10 cellular contexts compared by ENCODE assay signal in the genomic region with DNA sequence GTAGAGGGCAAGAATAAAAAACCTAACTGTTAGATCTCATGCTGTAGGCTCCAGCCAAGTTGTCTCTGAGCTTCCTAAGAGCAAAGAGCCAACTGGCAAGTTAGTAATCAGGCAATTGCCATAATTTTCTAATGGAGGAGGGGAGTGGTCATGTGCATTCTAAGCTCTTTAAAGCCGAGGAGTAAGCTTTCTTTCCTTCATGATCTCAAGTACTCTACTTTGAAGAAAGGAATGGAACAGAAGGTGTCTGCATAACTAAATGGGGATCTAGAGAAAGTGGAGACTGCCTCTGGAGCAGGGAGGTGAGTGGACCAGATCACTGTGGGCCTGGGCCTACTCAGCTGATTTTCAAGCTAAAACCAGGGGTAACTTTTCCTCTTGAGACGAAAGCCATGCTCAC. TPM values are rescaled to one million over a fixed set of nuclear protein-coding genes. Genes with fewer than 3 reads are reported as not detected.
DNase-seq lines count a peak whose midpoint lies in the region; ATAC-seq and TF ChIP-seq lines count a peak whose summit lies in the region.
"Had no signal": no experiment of that assay in that cellular context is flagged by ENCODE, and none has a peak within 500 bp of the region (broad histone marks: within the 10 kb centered on the region; RNA-seq: fewer than 3 reads in every experiment).

No MANE protein-coding gene starts in this region.

- ATAC-seq in heart left ventricle (no peak), right cardiac atrium (no peak), HG02610 (IDR thresholded peaks at IDR 0.05; ENCODE audit: unreplicated experiment) (no peak)

- H3K4me1 ChIP-seq in heart left ventricle (peaks cover 0 to 42% (median 20%) of the 10 kb centered on the region in 12 donors), right cardiac atrium (ENCODE audit: control insufficient read depth, insufficient read depth, low read length) (no peaks in the 10 kb centered on the region), urinary bladder (ENCODE audit: insufficient read depth) (no peaks in the 10 kb centered on the region)

- TF ChIP-seq CTCF in heart left ventricle (IDR thresholded peaks at IDR 0.05) (no peak), WERI-Rb-1 (IDR thresholded peaks at IDR 0.05; ENCODE audit: low read depth, low read length) (no peak), fibroblast of the aortic adventitia (IDR thresholded peaks at IDR 0.05; ENCODE audit: insufficient read depth, low read length) (no peak)

- H3K4me3 ChIP-seq in heart left ventricle, result no peak overlapping the region
- no peak overlapping the region for H3K4me3 ChIP-seq in right cardiac atrium (ENCODE audit: low read length)
- H3K4me3 ChIP-seq in WERI-Rb-1 (ENCODE audit: low read depth, low read length), result no peak overlapping the region
- no peak overlapping the region for H3K4me3 ChIP-seq in fibroblast of the aortic adventitia (ENCODE audit: low read depth, low read length)
- H3K4me3 ChIP-seq in urinary bladder (ENCODE audit: low read depth, low read length), result no peak overlapping the region
- H3K4me3 ChIP-seq: BLaER1 treated with 17β-estradiol and CSF1 and Interleukin-3, amounts not matched to agents 10 nM and 100 nM had no signal

- H3K9me3 ChIP-seq in heart left ventricle (no peaks in the 10 kb centered on the region), right cardiac atrium (ENCODE audit: control insufficient read depth, low read length) (no peaks in the 10 kb centered on the region), WERI-Rb-1 (ENCODE audit: severe bottlenecking) (no peaks in the 10 kb centered on the region)

- H3K27me3 ChIP-seq in heart left ventricle (no peaks in the 10 kb centered on the region), right cardiac atrium (ENCODE audit: control insufficient read depth, insufficient read depth) (no peaks in the 10 kb centered on the region), WERI-Rb-1 (ENCODE audit: insufficient read depth, low read depth, severe bottlenecking) (no peaks in the 10 kb centered on the region)
- H3K27me3 ChIP-seq: BLaER1 treated with 17β-estradiol and CSF1 and Interleukin-3, amounts not matched to agents 10 nM and 100 nM had no signal

- no peak for TF ChIP-seq POLR2A in heart left ventricle (IDR thresholded peaks at IDR 0.05)

- DNase-seq in heart left ventricle (no peak), right cardiac atrium (no peak), WERI-Rb-1 (peak; percentile 46), fibroblast of the aortic adventitia (ENCODE audit: low read depth) (peak; percentile 64), HCEC 1CT (no peak), NCI-H2227 treated with DMSO at 0.1 percent for 48 hours (lab: John Stamatoyannopoulos, UW) (no peak)
- DNase-seq: activated CD4-positive, alpha-beta T cell treated with anti-CD3 and anti-CD28 coated beads for 4 hours had no signal

- intact Hi-C loops in heart left ventricle (cut with DNase I), result loop anchor here in 2 of 10 donors (5.0 to 10.0 kb wide), 2 partner anchors 84 to 128 kb away; no protein-coding TSS in a partner anchor
- intact Hi-C loops in right cardiac atrium (cut with DNase I), result no loop called here

- WGBS in heart left ventricle, 4 donors, result 73 to 87% (median 84%) methylated on average over 2 of the region's 2 CpGs
- 74% methylated on average over 2 of the region's 2 CpGs for WGBS in right cardiac atrium
- WGBS in urinary bladder, result 50% methylated on average over 2 of the region's 2 CpGs

- H3K27ac ChIP-seq in heart left ventricle (peak overlapping the region in 8 of 12 donors; percentile 27 to 97 (median 44)), right cardiac atrium (ENCODE audit: low read length) (no peak overlapping the region), WERI-Rb-1 (peak overlapping the region; percentile 55), urinary bladder (ENCODE audit: low read depth) (peak overlapping the region; percentile 32)

- H3K36me3 ChIP-seq in heart left ventricle (peaks cover 0 to 43% (median 19%) of the 10 kb centered on the region in 9 donors), WERI-Rb-1 (no peaks in the 10 kb centered on the region), urinary bladder (ENCODE audit: insufficient read depth) (peaks cover 2% of the 10 kb centered on the region)

RNA-seq across cellular contexts. Expression of a gene that starts 37.7 kb away (rescaled TPM):
- total RNA-seq in heart left ventricle (100 to 1,000 TPM; 137 to 529 (median 399) TPM), right cardiac atrium (100 to 1,000 TPM; 447 to 559 (median 471) TPM), fibroblast of the aortic adventitia (ENCODE audit: low replicate concordance) (217 and 251 TPM in 2 replicates), urinary bladder (143 TPM)
- polyA plus RNA-seq in heart left ventricle (100 to 1,000 TPM; 253 to 341 TPM), right cardiac atrium (365 TPM), urinary bladder (634 TPM)

Comparison
In these comparisons a context has a peak if more than half of its experiments do, and no peak if none do; other contexts are left out.
1. DNase-seq: peak in WERI-Rb-1 (single experiment) and fibroblast of the aortic adventitia (single experiment); none in heart left ventricle (0 of 5), right cardiac atrium (0 of 3), HCEC 1CT (single experiment) and NCI-H2227 treated with DMSO at 0.1 percent for 48 hours (single experiment).